ENCODE assay signal across 26 cellular contexts in the genomic region with DNA sequence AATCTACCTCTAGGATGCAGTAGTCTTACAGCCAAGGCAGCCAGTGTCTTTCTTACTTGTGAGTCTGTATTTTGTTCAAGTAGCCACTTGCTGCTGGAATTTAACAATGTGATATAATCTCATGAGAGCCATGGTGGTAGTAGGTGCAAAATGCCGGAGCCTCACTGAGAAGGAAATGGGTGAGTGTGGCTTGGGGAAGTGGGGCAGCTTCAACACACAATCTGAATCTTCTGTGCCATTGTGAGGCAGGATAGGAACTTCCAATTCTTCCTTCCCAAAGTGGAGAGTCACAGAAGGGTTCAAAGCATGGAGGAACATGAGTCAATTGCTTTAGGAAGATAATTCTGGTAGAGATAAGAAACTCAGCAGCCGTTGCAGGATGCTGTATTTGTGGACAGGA.
"Had no signal": no experiment of that assay in that cellular context is flagged by ENCODE, and none has a peak within 500 bp of the region (broad histone marks: within the 10 kb centered on the region; RNA-seq: fewer than 3 reads in every experiment).

No MANE protein-coding gene starts in this region.

- H3K4me3 ChIP-seq: heart right ventricle, hepatocyte, left ventricle myocardium inferior, lung, mucosa of descending colon, right atrium auricular region, right lobe of liver, skin epidermis, spleen, suprapubic skin, thoracic aorta, tibial artery, upper lobe of right lung had no signal

- H3K27ac Mint-ChIP-seq: naive thymus-derived CD4-positive, alpha-beta T cell; natural killer cell treated with Interleukin-12 subunit alpha and Interleukin-12 subunit beta and Interleukin-15 and Interleukin-18, amount 100 ng/mL, for 72 hours; progenitor cell of endocrine pancreas; stimulated activated effector memory CD8-positive, alpha-beta T cell treated with anti-CD3 and anti-CD28 coated beads, Interleukin-12 subunit alpha, Interleukin-12 subunit beta, amount 100 ng/mL, for 72 hours; stimulated activated naive CD8-positive, alpha-beta T cell treated with anti-CD3 and anti-CD28 coated beads, Interleukin-15, Interleukin-2, amounts not matched to agents 100 ng/mL and 50 ng/mL, for 24 hours had no signal

- H3K4me1 ChIP-seq: left ventricle myocardium inferior, right atrium auricular region, right lobe of liver, tibial artery, upper lobe of right lung had no signal

- H3K4me3 Mint-ChIP-seq: naive thymus-derived CD4-positive, alpha-beta T cell; natural killer cell treated with Interleukin-12 subunit alpha and Interleukin-12 subunit beta and Interleukin-15 and Interleukin-18, amount 100 ng/mL, for 72 hours; neural crest cell; stimulated activated effector memory CD8-positive, alpha-beta T cell treated with anti-CD3 and anti-CD28 coated beads, Interleukin-12 subunit alpha, Interleukin-12 subunit beta, amount 100 ng/mL, for 72 hours; stimulated activated naive CD8-positive, alpha-beta T cell treated with anti-CD3 and anti-CD28 coated beads, Interleukin-15, Interleukin-2, amounts not matched to agents 100 ng/mL and 50 ng/mL, for 24 hours had no signal

- DNase-seq: heart right ventricle; islet precursor cell; left ventricle myocardium inferior; mesendoderm; midbrain; mucosa of descending colon; naive thymus-derived CD4-positive, alpha-beta T cell; nucleus accumbens; right lobe of liver; spleen; stimulated activated CD4-positive, alpha-beta T cell treated with anti-CD3 and anti-CD28 coated beads, Interleukin-4, amount 100 ng/mL, for 24 hours; stimulated activated naive CD4-positive, alpha-beta T cell; tibial artery; trophoblast cell; upper lobe of right lung had no signal

- H3K27ac ChIP-seq: heart right ventricle, left ventricle myocardium inferior, right atrium auricular region, right lobe of liver, spleen, suprapubic skin, thoracic aorta, tibial artery, upper lobe of right lung had no signal

- H3K27me3 ChIP-seq: heart right ventricle, hepatocyte, right atrium auricular region, right lobe of liver, spleen, suprapubic skin, tibial artery, upper lobe of right lung had no signal

- H3K36me3 Mint-ChIP-seq: naive thymus-derived CD4-positive, alpha-beta T cell; natural killer cell treated with Interleukin-12 subunit alpha and Interleukin-12 subunit beta and Interleukin-15 and Interleukin-18, amount 100 ng/mL, for 72 hours; stimulated activated effector memory CD8-positive, alpha-beta T cell treated with anti-CD3 and anti-CD28 coated beads, Interleukin-12 subunit alpha, Interleukin-12 subunit beta, amount 100 ng/mL, for 72 hours had no signal

- H3K4me1 Mint-ChIP-seq: stimulated activated effector memory CD8-positive, alpha-beta T cell treated with anti-CD3 and anti-CD28 coated beads, Interleukin-12 subunit alpha, Interleukin-12 subunit beta, amount 100 ng/mL, for 72 hours had no signal

- H3K9me3 Mint-ChIP-seq: natural killer cell treated with Interleukin-12 subunit alpha and Interleukin-12 subunit beta and Interleukin-15 and Interleukin-18, amount 100 ng/mL, for 72 hours; stimulated activated naive CD8-positive, alpha-beta T cell treated with anti-CD3 and anti-CD28 coated beads, Interleukin-15, Interleukin-2, amounts not matched to agents 100 ng/mL and 50 ng/mL, for 24 hours had no signal

- H3K9me3 ChIP-seq: heart right ventricle, left ventricle myocardium inferior, mucosa of descending colon, right atrium auricular region, right lobe of liver, spleen, suprapubic skin, thoracic aorta, tibial artery, upper lobe of right lung had no signal

- H3K27me3 Mint-ChIP-seq: stimulated activated naive CD8-positive, alpha-beta T cell treated with anti-CD3 and anti-CD28 coated beads, Interleukin-15, Interleukin-2, amounts not matched to agents 100 ng/mL and 50 ng/mL, for 24 hours had no signal

- H3K4me2 ChIP-seq: hepatocyte had no signal

- H3K36me3 ChIP-seq: heart right ventricle, left ventricle myocardium inferior, right atrium auricular region, right lobe of liver, spleen, suprapubic skin, thoracic aorta, tibial artery, upper lobe of right lung had no signal

- H3K79me2 ChIP-seq: hepatocyte had no signal

- H2AFZ ChIP-seq: hepatocyte had no signal
